Comparison of ENCODE assay signal across 20 cellular contexts in genomic region chr6:41914343-41914742, GRCh38.
"Had no signal": no experiment of that assay in that cellular context is flagged by ENCODE, and none has a peak within 500 bp of the region (broad histone marks: within the 10 kb centered on the region; RNA-seq: fewer than 3 reads in every experiment).

No MANE protein-coding gene starts in this region.

- DNase-seq: cortex of kidney; effector memory CD8-positive, alpha-beta T cell; hypothalamus; immature natural killer cell; left ventricle myocardium superior; lower lobe of right lung; natural killer cell; psoas muscle; right cardiac atrium; sigmoid colon; stimulated activated CD4-positive, alpha-beta T cell treated with anti-CD3 and anti-CD28 coated beads, Interleukin-2, amount 100 ng/mL, for 24 hours; stimulated activated CD4-positive, alpha-beta T cell treated with anti-CD3 and anti-CD28 coated beads, Interleukin-4, amount 100 ng/mL, for 24 hours; upper lobe of left lung had no signal

- FAIRE-seq: endometrium, frontal cortex, keratinocyte, urothelium cell line had no signal

- H3K9me3 ChIP-seq: lower lobe of right lung, psoas muscle, sigmoid colon, thoracic aorta, tibial nerve, upper lobe of left lung had no signal

- H3K4me3 ChIP-seq: lower lobe of right lung, psoas muscle, sigmoid colon, thoracic aorta, tibial nerve, upper lobe of left lung had no signal

- ATAC-seq: effector memory CD8-positive, alpha-beta T cell; left ventricle myocardium superior; lower lobe of right lung; natural killer cell; psoas muscle; right cardiac atrium; stimulated activated effector memory CD8-positive, alpha-beta T cell treated with anti-CD3 and anti-CD28 coated beads, Interleukin-12 subunit alpha, Interleukin-12 subunit beta, amount 100 ng/mL, for 72 hours had no signal

- H3K27me3 ChIP-seq: sigmoid colon, tibial nerve, upper lobe of left lung had no signal

- H3K27ac ChIP-seq: lower lobe of right lung, psoas muscle, sigmoid colon, thoracic aorta, tibial nerve, upper lobe of left lung had no signal
